ENCODE assay signal across 1 cellular context in genomic region chr19:54160182-54160811, GRCh38.
A peak's percentile ranks its signal among the peaks of the same experiment; 100 is the strongest.
TF ChIP-seq lines count a peak whose summit lies in the region.

No MANE protein-coding gene starts in this region.

TF ChIP-seq in HepG2, 621 proteins besides CTCF, POLR2A, EP300 and RAD21 (continued from another document):
- TF ChIP-seq AKNA (CRISPR knock-in tag; IDR thresholded peaks at IDR 0.05; ENCODE audit: borderline replicate concordance) (no peak), TFAP4 (IDR thresholded peaks at IDR 0.05; ENCODE audit: borderline replicate concordance, low read depth) (no peak), SIX4 (CRISPR knock-in tag; IDR thresholded peaks at IDR 0.05) (no peak), TARDBP (CRISPR knock-in tag; IDR thresholded peaks at IDR 0.05) (peak; percentile 1; the same call in 1 of the 2 replicates), PREB (CRISPR knock-in tag; IDR thresholded peaks at IDR 0.05) (0 out of 2 replicates have a peak, but pooled peaks have one; percentile 50), MNT (IDR thresholded peaks at IDR 0.05) (no peak), TOPORS (CRISPR knock-in tag; IDR thresholded peaks at IDR 0.05) (no peak), HNRNPL (IDR thresholded peaks at IDR 0.05; ENCODE audit: low read depth, low read length) (no peak)
